7 cellular contexts compared by ENCODE assay signal in the genomic region with DNA sequence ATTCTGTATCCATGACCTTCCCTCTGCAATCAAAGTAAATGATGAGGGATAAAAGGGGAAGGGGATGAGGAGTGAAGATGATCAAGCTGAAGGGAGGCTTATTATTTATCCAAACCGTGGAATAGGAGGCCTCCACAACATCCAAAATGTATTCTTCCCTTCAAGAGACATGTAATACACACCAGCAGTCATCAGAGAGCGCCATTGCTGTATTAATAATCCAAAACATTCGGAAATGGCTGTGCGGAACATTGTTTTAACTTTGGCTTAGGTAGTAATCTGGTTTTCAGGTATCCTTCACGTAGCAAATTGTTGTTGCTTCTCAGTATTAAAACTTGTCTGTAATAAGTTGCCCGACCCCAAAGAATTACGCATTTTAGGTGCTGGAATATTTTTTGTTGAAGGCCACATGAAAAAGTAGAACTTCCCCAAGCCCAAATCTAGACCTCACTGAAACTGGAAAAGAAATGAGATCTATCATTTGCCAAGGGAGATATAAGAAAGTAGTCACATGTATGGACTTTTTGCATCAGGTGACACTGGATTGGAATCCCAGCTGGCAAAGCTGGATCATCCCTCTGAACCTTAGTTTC. TPM values are rescaled to one million over a fixed set of nuclear protein-coding genes. Genes with fewer than 3 reads are reported as not detected.
A peak's percentile ranks its signal among the peaks of the same experiment; 100 is the strongest.
DNase-seq lines count a peak whose midpoint lies in the region; ATAC-seq and TF ChIP-seq lines count a peak whose summit lies in the region.

No MANE protein-coding gene starts in this region.

- no peak for TF ChIP-seq POLR2A in adrenal gland (IDR thresholded peaks at IDR 0.05)

- in situ Hi-C loops in Panc1 (cut with HindIII; ENCODE audit: low pct_unique_long_range_greater_than_20kb, low sequenced_read_pairs): no loop called here

- BruUV-seq in Panc1 (replicated peaks; lab: Mats Ljungman, UMichigan): no TSS peak

- intact Hi-C loops in Panc1 (cut with micrococcal nuclease; ENCODE audit: unreplicated experiment) (loop anchor here (1.0 to 2.0 kb wide), 2 partner anchors 354 to 698 kb away; no protein-coding TSS in a partner anchor), adrenal gland (cut with DNase I) (loop anchor here (2.0 to 5.0 kb wide), 2 partner anchors 354 to 693 kb away; no protein-coding TSS in a partner anchor)

- H3K27me3 ChIP-seq in Panc1 (ENCODE audit: control insufficient read depth, insufficient read depth, low read length): no peaks in the 10 kb centered on the region
- H3K27me3 ChIP-seq in adrenal gland: no peaks in the 10 kb centered on the region
- no peaks in the 10 kb centered on the region for H3K27me3 ChIP-seq in iPS DF 6.9 (ENCODE audit: control insufficient read depth, insufficient read depth, low read length)

- TF ChIP-seq CTCF in Panc1 (IDR thresholded peaks at IDR 0.05) (peak; percentile 74), adrenal gland (IDR thresholded peaks at IDR 0.05) (peak; percentile 39 to 95 (median 86))

- no peak overlapping the region for H3K4me3 ChIP-seq in Panc1 (ENCODE audit: low read depth in 2 of 2, low read length in 2 of 2)
- no peak overlapping the region for H3K4me3 ChIP-seq in adrenal gland
- H3K4me3 ChIP-seq in iPS DF 6.9 (ENCODE audit: low read length): no peak overlapping the region

- H3K36me3 ChIP-seq in Panc1 (ENCODE audit: control insufficient read depth, insufficient read depth, low read length) (peaks cover 2% of the 10 kb centered on the region; the same call in 1 of the 2 replicates), adrenal gland (replicated peaks in 1 of 2) (no peaks in the 10 kb centered on the region), iPS DF 6.9 (ENCODE audit: control insufficient read depth, insufficient read depth, low read length) (no peaks in the 10 kb centered on the region)

- CTCF ChIA-PET in Panc1 (lab: Charles Lee): interaction anchor here (1.1 kb wide), 1 partner anchor 693 kb away, joined by 3 read pairs; no protein-coding TSS in a partner anchor

- H3K27ac ChIP-seq in Panc1 (ENCODE audit: low read length): no peak overlapping the region
- peak overlapping the region in 3 of 5 donors; percentile 15 to 32 (median 27) for H3K27ac ChIP-seq in adrenal gland
- H3K27ac ChIP-seq in iPS DF 6.9 (ENCODE audit: low read length): no peak overlapping the region

- no peaks in the 10 kb centered on the region for H3K9me3 ChIP-seq in Panc1 (ENCODE audit: control insufficient read depth, insufficient read depth, low read depth, low read length)
- H3K9me3 ChIP-seq in adrenal gland (replicated peaks in 1 of 3): no peaks in the 10 kb centered on the region
- H3K9me3 ChIP-seq in iPS DF 6.9 (ENCODE audit: control insufficient read depth, insufficient read depth, low read length): no peaks in the 10 kb centered on the region

- POLR2A ChIA-PET in Panc1 (lab: Charles Lee): no interaction called here

- WGBS in adrenal gland, 4 donors: 5 to 8% (median 7%) methylated on average over 7 of the region's 7 CpGs
- no CpG with 5 or more reads among the region's 7 CpGs for WGBS in iPS DF 6.9 (ENCODE audit: insufficient coverage, insufficient read length)

- ATAC-seq in Panc1 (no peak), HG03432 (IDR thresholded peaks at IDR 0.05; ENCODE audit: unreplicated experiment) (no peak)

- H3K4me1 ChIP-seq in Panc1 (ENCODE audit: control insufficient read depth, insufficient read depth, low read length) (peaks cover 21% of the 10 kb centered on the region), adrenal gland (replicated peaks in 1 of 2) (peaks cover 9 to 27% of the 10 kb centered on the region in 2 donors), iPS DF 6.9 (ENCODE audit: control insufficient read depth, insufficient read depth, low read length) (peaks cover 2% of the 10 kb centered on the region; the same call in 1 of the 2 replicates)

- DNase-seq in EH (ENCODE audit: low read depth) (peak; percentile 59), HuH-7.5 (ENCODE audit: low spot score) (peak; percentile 63), Panc1 (ENCODE audit: low read depth, low spot score) (peak; percentile 61), adrenal gland (peak in 6 of 7 donors; percentile 49 to 76 (median 64)), iPS DF 6.9 (ENCODE audit: low read depth, low spot score) (peak; percentile 33)
- DNase-seq in stimulated activated CD4-positive, alpha-beta T cell treated with anti-CD3 and anti-CD28 coated beads, Interleukin-15, amount 100 ng/mL, for 24 hours: peak; percentile 44

RNA-seq across cellular contexts. Expression of a gene that starts 2.6 kb away (rescaled TPM):
- total RNA-seq in Panc1 (2021; ENCODE audit: unreplicated experiment) (86.1 TPM), adrenal gland (10 to 100 TPM; 41.4 to 65.3 (median 54.2) TPM)
- 69.9 TPM for polyA plus RNA-seq in Panc1 (2012; ENCODE audit: insufficient read length)
- polyA plus RNA-seq in adrenal gland: 10 to 100 TPM; 30.0 to 98.6 (median 35.2) TPM

Comparison
In these comparisons a context has a peak if more than half of its experiments do, and no peak if none do; other contexts are left out.
1. H3K27ac ChIP-seq: peak in adrenal gland (3 of 5); none in Panc1 (single experiment) and iPS DF 6.9 (single experiment).
2. Peak in every context shown above with its lines, with median percentiles within 50 percentile points of each other: DNase-seq.